ENCODE assay signal across 8 cellular contexts in genomic region chr15:72222433-72222832, GRCh38. TPM values are rescaled to one million over a fixed set of nuclear protein-coding genes. Genes with fewer than 3 reads are reported as not detected.
DNase-seq lines count a peak whose midpoint lies in the region; ATAC-seq and TF ChIP-seq lines count a peak whose summit lies in the region.

No MANE protein-coding gene starts in this region.

- POLR2A ChIA-PET in CD4-positive, alpha-beta T cell (lab: Charles Lee): interaction anchor here (1.0 to 1.6 kb wide), 2 partner anchors 9 to 51 kb away, joined by 3 to 8 read pairs; partner anchors contain the start of gene PKM

- H3K9me3 Mint-ChIP-seq in CD4-positive, alpha-beta T cell: no peaks in the 10 kb centered on the region
- H3K9me3 Mint-ChIP-seq in neural crest cell: no peaks in the 10 kb centered on the region

- H3K36me3 Mint-ChIP-seq in CD4-positive, alpha-beta T cell (ENCODE audit: low read depth): peaks cover 81% of the 10 kb centered on the region
- peaks cover 11% of the 10 kb centered on the region for H3K36me3 Mint-ChIP-seq in neural crest cell (ENCODE audit: low read depth)

- TF ChIP-seq CTCF in CD4-positive, alpha-beta T cell (IDR thresholded peaks at IDR 0.05): no peak
- TF ChIP-seq CTCF in dorsolateral prefrontal cortex (IDR thresholded peaks at IDR 0.05 in 54 of 56, conservative IDR thresholded peaks at IDR 0.05 in 2 of 56; ENCODE audit: low read depth in 1 of 56, partially characterized antibody in 56 of 56) (no peak), neural crest cell (conservative IDR thresholded peaks at IDR 0.05) (no peak)

- no peak for ATAC-seq in CD4-positive, alpha-beta T cell (ENCODE audit: poor library complexity)
- ATAC-seq in GM21529 (IDR thresholded peaks at IDR 0.05; ENCODE audit: unreplicated experiment): no peak
- ATAC-seq in GM21825 (IDR thresholded peaks at IDR 0.05; ENCODE audit: unreplicated experiment): no peak

- no peaks in the 10 kb centered on the region for H3K27me3 ChIP-seq in CD4-positive, alpha-beta T cell (ENCODE audit: control insufficient read depth, insufficient read depth, low read length)
- H3K27me3 ChIP-seq in dorsolateral prefrontal cortex: no peaks in the 10 kb centered on the region

- H3K27ac ChIP-seq in CD4-positive, alpha-beta T cell (ENCODE audit: low read depth, low read length): no peak overlapping the region
- H3K27ac ChIP-seq in dorsolateral prefrontal cortex: peak overlapping the region in 19 of 59 donors; percentile 5 to 53 (median 29)

- no peak overlapping the region for H3K4me3 Mint-ChIP-seq in CD4-positive, alpha-beta T cell
- peak overlapping the region; percentile 9 for H3K4me3 Mint-ChIP-seq in neural crest cell

- CTCF ChIA-PET in CD4-positive, alpha-beta T cell (lab: Charles Lee): interaction anchor here (1.0 kb wide), 1 partner anchor 9 kb away, joined by 3 read pairs; no protein-coding TSS in a partner anchor

- DNase-seq in CD4-positive, alpha-beta T cell: no peak
- peak; percentile 5 for DNase-seq in NCI-H69 (lab: John Stamatoyannopoulos, UW)
- DNase-seq in dorsolateral prefrontal cortex: peak in 6 of 10 donors; percentile 50 to 82 (median 67)
- no peak for DNase-seq in neural crest cell (ENCODE audit: low read depth, low spot score)
- DNase-seq in NCI-H2107 treated with DMSO at 0.1 percent for 48 hours (lab: John Stamatoyannopoulos, UW; ENCODE audit: unreplicated experiment): no peak
- no peak for DNase-seq in NCI-H1436 (lab: John Stamatoyannopoulos, UW)

- intact Hi-C loops in CD4-positive, alpha-beta T cell (cut with DNase I, micrococcal nuclease): loop anchor here in 1 of 2 experiments (10.0 kb wide), 1 partner anchor 152 kb away; the partner anchor contains the start of gene HEXA
- intact Hi-C loops in dorsolateral prefrontal cortex (cut with DNase I): no loop called here

- peaks cover 74% of the 10 kb centered on the region for H3K4me1 Mint-ChIP-seq in CD4-positive, alpha-beta T cell (ENCODE audit: low read depth)
- peaks cover 66% of the 10 kb centered on the region for H3K4me1 Mint-ChIP-seq in neural crest cell

- H3K4me3 ChIP-seq in dorsolateral prefrontal cortex: peak overlapping the region in 3 of 59 donors; percentile 2 to 19 (median 12)

- H3K27me3 Mint-ChIP-seq in CD4-positive, alpha-beta T cell: no peaks in the 10 kb centered on the region
- H3K27me3 Mint-ChIP-seq in neural crest cell (ENCODE audit: low read depth): no peaks in the 10 kb centered on the region

- peak overlapping the region; percentile 72 for H3K27ac Mint-ChIP-seq in CD4-positive, alpha-beta T cell
- no peak overlapping the region for H3K27ac Mint-ChIP-seq in neural crest cell (ENCODE audit: unreplicated experiment)

- H3K9me3 ChIP-seq in CD4-positive, alpha-beta T cell (ENCODE audit: control insufficient read depth, low read length): no peaks in the 10 kb centered on the region

RNA-seq across cellular contexts. Expression of gene PKM, which starts 8.6 kb away (rescaled TPM):
- total RNA-seq in CD4-positive, alpha-beta T cell: 100 to 1,000 TPM; 202 to 203 TPM
- total RNA-seq in dorsolateral prefrontal cortex (1,000 to 10,000 TPM in 51 of 120 experiments, 100 to 1,000 TPM in 69; 496 to 1,260 (median 977) TPM), neural crest cell (905 and 917 TPM in 2 replicates)

RNA-seq across cellular contexts. Expression of gene GRAMD2A, which starts 24.8 kb away (rescaled TPM):
- total RNA-seq in CD4-positive, alpha-beta T cell: not detected
- total RNA-seq in dorsolateral prefrontal cortex: 10 to 100 TPM in 6 of 120 experiments, 1 to 10 TPM in 114; 1.8 to 15.1 (median 5.4) TPM
- total RNA-seq in neural crest cell: 0.35 and 0.48 TPM in 2 replicates

RNA-seq across cellular contexts. Expression of gene PARP6, which starts 49.9 kb away (rescaled TPM):
- 100 to 1,000 TPM; 128 to 133 TPM for total RNA-seq in CD4-positive, alpha-beta T cell
- total RNA-seq in dorsolateral prefrontal cortex (100 to 1,000 TPM in 108 of 120 experiments, 10 to 100 TPM in 12; 89.7 to 152 (median 117) TPM), neural crest cell (83.2 and 88.9 TPM in 2 replicates)

Comparison
In these comparisons a context has a peak if more than half of its experiments do, and no peak if none do; other contexts are left out.
1. DNase-seq: peak in NCI-H69 (single experiment) and dorsolateral prefrontal cortex (6 of 10); none in CD4-positive, alpha-beta T cell (0 of 10), neural crest cell (single experiment), NCI-H2107 treated with DMSO at 0.1 percent for 48 hours (single experiment) and NCI-H1436 (single experiment).